In the genomic region with DNA sequence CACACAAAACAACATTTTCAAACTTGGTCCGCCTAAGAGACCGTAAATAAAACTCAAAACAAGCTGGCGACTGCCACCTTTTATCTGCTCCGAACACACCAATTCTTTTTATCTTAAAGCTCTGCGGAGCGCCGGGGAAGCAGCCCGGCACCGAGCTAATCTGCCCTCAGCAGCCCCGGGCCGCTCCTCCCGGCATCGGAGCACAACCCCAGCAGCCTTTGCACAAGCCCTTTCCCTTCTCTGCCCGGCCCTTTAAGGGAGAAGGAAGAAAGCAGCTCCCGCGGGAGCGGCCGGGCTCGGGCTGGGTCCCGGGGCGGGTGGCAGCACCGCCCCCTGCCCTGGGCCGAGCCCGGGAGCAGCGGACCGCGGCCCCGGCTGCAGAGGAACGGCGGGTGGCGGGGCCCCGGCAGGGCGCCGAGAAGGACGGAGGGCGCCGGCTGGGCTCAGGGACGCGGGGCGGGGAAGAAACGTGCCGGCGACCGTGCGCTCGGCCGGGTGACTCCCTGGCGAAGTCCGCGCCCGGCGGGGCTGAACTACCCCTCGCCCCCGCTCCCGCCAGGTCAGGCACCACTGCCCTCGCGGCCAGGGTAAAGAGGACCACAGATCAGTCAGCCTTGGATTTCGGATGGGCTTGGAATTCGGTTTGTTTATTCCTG, we compare ENCODE assay signal across 8 cellular contexts.
DNase-seq lines count a peak whose midpoint lies in the region; ATAC-seq, FAIRE-seq and TF ChIP-seq lines count a peak whose summit lies in the region.

No MANE protein-coding gene starts in this region.

- H3K9ac ChIP-seq in kidney (ENCODE audit: low read length in 2 of 2), result peak overlapping the region; percentile 72 to 90

- ATAC-seq in stimulated activated naive B cell treated with anti-CD40 and anti-IgM and Interleukin-4, amounts not matched to agents 10 μg/mL and 1 μg/mL and 100 μg/mL, for 72 hours (replicated peaks), result no peak
- no peak for ATAC-seq in GM18520 (IDR thresholded peaks at IDR 0.05; ENCODE audit: unreplicated experiment)

- peak overlapping the region; percentile 37 for H3K27ac Mint-ChIP-seq in stimulated activated naive B cell treated with anti-CD40 and anti-IgM and Interleukin-4, amounts not matched to agents 10 μg/mL and 1 μg/mL and 100 μg/mL, for 72 hours

- peaks cover 21 to 34% of the 10 kb centered on the region in 2 donors for H3K4me1 Mint-ChIP-seq in stimulated activated naive B cell treated with anti-CD40 and anti-IgM and Interleukin-4, amounts not matched to agents 10 μg/mL and 1 μg/mL and 100 μg/mL, for 72 hours

- TF ChIP-seq CTCF in cardiac fibroblast (IDR thresholded peaks at IDR 0.05; ENCODE audit: low read depth, low read length) (no peak), kidney (IDR thresholded peaks at IDR 0.05; ENCODE audit: borderline replicate concordance, extremely low read depth, insufficient read depth) (no peak)

- peaks cover 39 to 49% of the 10 kb centered on the region in 2 donors for H3K27me3 Mint-ChIP-seq in stimulated activated naive B cell treated with anti-CD40 and anti-IgM and Interleukin-4, amounts not matched to agents 10 μg/mL and 1 μg/mL and 100 μg/mL, for 72 hours

- H3K9me3 Mint-ChIP-seq in stimulated activated naive B cell treated with anti-CD40 and anti-IgM and Interleukin-4, amounts not matched to agents 10 μg/mL and 1 μg/mL and 100 μg/mL, for 72 hours, result no peaks in the 10 kb centered on the region

- no peaks in the 10 kb centered on the region for H3K9me3 ChIP-seq in kidney (ENCODE audit: control insufficient read depth in 1 of 2, low read length in 2 of 2)

- H3K36me3 ChIP-seq in kidney (ENCODE audit: control insufficient read depth in 1 of 2, insufficient read depth in 2 of 2, low read length in 2 of 2), result no peaks in the 10 kb centered on the region

- intact Hi-C loops in kidney (cut with DNase I), result loop anchor here (10.0 kb wide), 1 partner anchor 960 kb away; no protein-coding TSS in a partner anchor

- peak overlapping the region; percentile 77 to 81 for H3K4me3 Mint-ChIP-seq in stimulated activated naive B cell treated with anti-CD40 and anti-IgM and Interleukin-4, amounts not matched to agents 10 μg/mL and 1 μg/mL and 100 μg/mL, for 72 hours

- H3K36me3 Mint-ChIP-seq in stimulated activated naive B cell treated with anti-CD40 and anti-IgM and Interleukin-4, amounts not matched to agents 10 μg/mL and 1 μg/mL and 100 μg/mL, for 72 hours, result peaks cover 6% of the 10 kb centered on the region in 2 donors

- H3K4me3 ChIP-seq in cardiac fibroblast (replicated peaks in 1 of 2; ENCODE audit: low read depth in 2 of 2, low read length in 2 of 2) (peak overlapping the region; percentile 56), kidney (ENCODE audit: low read length in 2 of 2) (peak overlapping the region; percentile 92 to 93)

- H3K27ac ChIP-seq in kidney (ENCODE audit: low read depth in 2 of 2, low read length in 2 of 2), result peak overlapping the region; percentile 88 to 95

- peak; percentile 38 for DNase-seq in activated CD4-positive, alpha-beta T cell treated with anti-CD3 and anti-CD28 coated beads for 48 hours
- DNase-seq in activated CD4-positive, alpha-beta T cell treated with anti-CD3 and anti-CD28 coated beads for 1 hour, result no peak
- peak; percentile 65 to 88 for DNase-seq in NCI-H526 (lab: John Stamatoyannopoulos, UW)
- peak; percentile 29 to 49 for DNase-seq in cardiac fibroblast (ENCODE audit: low read depth in 2 of 2)
- DNase-seq in kidney, result peak; percentile 89
- DNase-seq in stimulated activated naive B cell treated with anti-CD40 and anti-IgM and Interleukin-4, amounts not matched to agents 10 μg/mL and 1 μg/mL and 100 μg/mL, for 72 hours, result no peak
- no peak for DNase-seq in NCI-H524 treated with DMSO at 0.1 percent for 48 hours (lab: John Stamatoyannopoulos, UW)

- peaks cover 0 to 2% of the 10 kb centered on the region in 2 donors for H3K4me1 ChIP-seq in kidney (ENCODE audit: control insufficient read depth in 1 of 2, insufficient read depth in 1 of 2, low read depth in 1 of 2, low read length in 2 of 2)

- FAIRE-seq in kidney (lab: Jason Lieb, UNC), result no peak

Comparison
In these comparisons a context has a peak if more than half of its experiments do, and no peak if none do; other contexts are left out.
1. DNase-seq: peak in activated CD4-positive, alpha-beta T cell treated with anti-CD3 and anti-CD28 coated beads for 48 hours (single experiment), NCI-H526 (2 of 2), cardiac fibroblast (2 of 2) and kidney (single experiment); none in activated CD4-positive, alpha-beta T cell treated with anti-CD3 and anti-CD28 coated beads for 1 hour (single experiment), stimulated activated naive B cell treated with anti-CD40 and anti-IgM and Interleukin-4, amounts not matched to agents 10 μg/mL and 1 μg/mL and 100 μg/mL, for 72 hours (single experiment) and NCI-H524 treated with DMSO at 0.1 percent for 48 hours (single experiment).